In the genomic region with DNA sequence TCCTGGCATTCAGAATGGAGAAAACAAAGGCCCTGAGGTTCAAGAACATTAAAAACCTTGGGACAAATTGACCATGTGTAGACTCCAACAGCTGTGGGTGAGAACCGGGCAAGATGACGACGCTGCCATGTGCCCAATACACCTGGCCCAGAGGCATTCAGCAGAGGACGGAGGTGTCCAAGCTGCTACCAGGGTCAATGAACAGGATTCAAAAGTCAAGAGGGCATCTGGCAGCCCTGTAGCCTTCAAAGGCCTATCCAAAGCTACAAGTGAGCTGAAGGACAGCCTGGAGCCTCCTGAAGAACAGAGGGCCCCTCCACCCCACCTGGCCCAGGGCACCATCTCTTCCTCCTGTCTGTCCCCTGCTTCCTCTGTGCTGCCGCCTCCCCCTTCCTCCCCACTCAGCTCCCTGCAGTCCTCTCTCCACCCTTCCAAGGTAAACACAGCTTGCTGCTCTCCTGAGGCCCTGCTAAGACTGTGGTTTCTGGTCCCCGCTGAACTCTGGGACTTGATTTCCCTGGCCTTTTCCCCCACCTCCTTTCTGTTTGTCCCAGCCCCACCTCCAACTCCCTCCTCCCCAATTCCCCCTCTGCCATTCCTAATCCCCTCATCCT, we compare ENCODE assay signal across 24 cellular contexts. TPM values are rescaled to one million over a fixed set of nuclear protein-coding genes. Genes with fewer than 3 reads are reported as not detected.
DNase-seq lines count a peak whose midpoint lies in the region; ATAC-seq, FAIRE-seq and TF ChIP-seq lines count a peak whose summit lies in the region.
"Had no signal": no experiment of that assay in that cellular context is flagged by ENCODE, and none has a peak within 500 bp of the region (broad histone marks: within the 10 kb centered on the region; RNA-seq: fewer than 3 reads in every experiment).

No MANE protein-coding gene starts in this region.

- H3K9me3 Mint-ChIP-seq in WTC11 = 0 out of 2 replicates have a peak, but pooled peaks cover 8% of the 10 kb centered on the region
- H3K9me3 Mint-ChIP-seq: activated T-cell treated with anti-CD3 and anti-CD28 coated beads, Interleukin-2, amount 50 U/mL, for 24 hours; type B pancreatic cell had no signal

- no peaks in the 10 kb centered on the region for H3K4me1 Mint-ChIP-seq in WTC11
- H3K4me1 Mint-ChIP-seq: T-helper 17 cell had no signal

- TF ChIP-seq RAD21 in HepG2 (CRISPR knock-in tag; IDR thresholded peaks at IDR 0.05) = no peak

- TF ChIP-seq POLR2A in HepG2 (IDR thresholded peaks at IDR 0.05; ENCODE audit: insufficient read depth in 1 of 2, low read depth in 2 of 2, low read length in 2 of 2) = no peak

- H3K9me3 ChIP-seq in HepG2 (ENCODE audit: low read length) (no peaks in the 10 kb centered on the region), WERI-Rb-1 (ENCODE audit: severe bottlenecking) (peaks cover 6% of the 10 kb centered on the region), psoas muscle (no peaks in the 10 kb centered on the region)
- H3K9me3 ChIP-seq: adrenal gland, breast epithelium, SK-N-SH had no signal

- no peaks in the 10 kb centered on the region for H3K79me2 ChIP-seq in HepG2 (ENCODE audit: insufficient read depth, low read length)

- no peaks in the 10 kb centered on the region for H4K20me1 ChIP-seq in HepG2 (ENCODE audit: insufficient read depth, low read length)

- no peak overlapping the region for H3K4me3 Mint-ChIP-seq in WTC11
- H3K4me3 Mint-ChIP-seq: activated T-cell treated with anti-CD3 and anti-CD28 coated beads, Interleukin-2, amount 50 U/mL, for 24 hours; T-helper 17 cell; type B pancreatic cell had no signal

- CTCF ChIA-PET in HepG2 (lab: Yijun Ruan, JAX; ENCODE audit: low intra/inter-chr PET ratio, low total read pairs) = no interaction called here
- CTCF ChIA-PET in WTC11 (lab: Charles Lee) = no interaction called here

- H3K4me2 ChIP-seq in HepG2 (ENCODE audit: low read depth, low read length) = peak overlapping the region; percentile 35; the same call in 1 of the 2 replicates
- H3K4me2 ChIP-seq: SK-N-SH had no signal

- H3K4me3 ChIP-seq in HepG2 (replicated peaks in 1 of 3; ENCODE audit: insufficient read depth in 1 of 3, low read depth in 2 of 3, low read length in 3 of 3) (no peak overlapping the region), WERI-Rb-1 (ENCODE audit: low read depth, low read length) (no peak overlapping the region), psoas muscle (no peak overlapping the region)
- H3K4me3 ChIP-seq: adrenal gland, breast epithelium, coronary artery, skin epidermis had no signal

- TF ChIP-seq EP300 in HepG2 (IDR thresholded peaks at IDR 0.05; ENCODE audit: low read depth in 2 of 2, low read length in 2 of 2) = no peak
- no peak for TF ChIP-seq EP300 in HepG2 (CRISPR knock-in tag; IDR thresholded peaks at IDR 0.05; ENCODE audit: borderline replicate concordance)

- no peaks in the 10 kb centered on the region for H3K36me3 Mint-ChIP-seq in WTC11
- H3K36me3 Mint-ChIP-seq: type B pancreatic cell had no signal

- no peak overlapping the region for H3K27ac Mint-ChIP-seq in WTC11
- H3K27ac Mint-ChIP-seq: activated T-cell treated with anti-CD3 and anti-CD28 coated beads, Interleukin-2, amount 50 U/mL, for 24 hours; T-helper 17 cell; type B pancreatic cell had no signal

- ATAC-seq in HepG2 (peak; percentile 65), WTC11 (no peak), GM21737 (IDR thresholded peaks at IDR 0.05; ENCODE audit: unreplicated experiment) (no peak), psoas muscle (no peak)
- ATAC-seq: HCT116, T-helper 17 cell had no signal

- WGBS in HepG2 (ENCODE audit: low lambda C conversion rate) = 39% methylated on average over 6 of the region's 6 CpGs
- 85 to 89% (median 88%) methylated on average over 6 of the region's 6 CpGs for WGBS in psoas muscle, 3 donors

- DNase-seq in NCI-H2196 (lab: John Stamatoyannopoulos, UW; ENCODE audit: unreplicated experiment) (peak; percentile 22), NCI-H2196 treated with DMSO at 0.1 percent for 48 hours (lab: John Stamatoyannopoulos, UW; ENCODE audit: unreplicated experiment) (no peak), NCI-H774 (lab: John Stamatoyannopoulos, UW) (peak; percentile 9), HepG2 (ENCODE audit: low spot score) (no peak), WTC11 (ENCODE audit: low spot score) (no peak), WERI-Rb-1 (no peak), psoas muscle (no peak)
- DNase-seq: activated CD4-positive, alpha-beta T cell treated with anti-CD3 and anti-CD28 coated beads for 48 hours; activated naive CD4-positive, alpha-beta T cell treated with Interleukin-2 at 50 U/mL for 16 hours; activated T-cell treated with anti-CD3 and anti-CD28 coated beads, Interleukin-2, amount 50 U/mL, for 24 hours; adrenal gland; NCI-H1048; NCI-H2171 treated with DMSO at 0.1 percent for 48 hours; SK-N-SH; stimulated activated CD4-positive, alpha-beta T cell treated with anti-CD3 and anti-CD28 coated beads, Interleukin-2, amount 100 ng/mL, for 24 hours; T-helper 17 cell had no signal

- TF ChIP-seq CTCF in HepG2 (CRISPR knock-in tag; IDR thresholded peaks at IDR 0.05) (no peak), WTC11 (IDR thresholded peaks at IDR 0.05) (no peak), WERI-Rb-1 (IDR thresholded peaks at IDR 0.05; ENCODE audit: low read depth, low read length) (no peak), psoas muscle (IDR thresholded peaks at IDR 0.05) (no peak)

- POLR2A ChIA-PET in HepG2 (lab: Yijun Ruan, JAX) = no interaction called here
- POLR2A ChIA-PET in WTC11 (lab: Charles Lee) = no interaction called here

- H3K27me3 Mint-ChIP-seq in WTC11 (ENCODE audit: low read depth) = peaks cover 10% of the 10 kb centered on the region
- H3K27me3 Mint-ChIP-seq: activated T-cell treated with anti-CD3 and anti-CD28 coated beads, Interleukin-2, amount 50 U/mL, for 24 hours; T-helper 17 cell; type B pancreatic cell had no signal

- H3K27me3 ChIP-seq in HepG2 (ENCODE audit: control insufficient read depth in 1 of 2, insufficient read depth in 2 of 2, low read length in 2 of 2) = peaks cover 0 to 13% of the 10 kb centered on the region in 2 experiments; a peak in 2 of 5 replicates
- no peaks in the 10 kb centered on the region for H3K27me3 ChIP-seq in WERI-Rb-1 (ENCODE audit: insufficient read depth, low read depth, severe bottlenecking)
- no peaks in the 10 kb centered on the region for H3K27me3 ChIP-seq in psoas muscle (ENCODE audit: insufficient read depth in 3 of 3, low read length in 2 of 3)
- H3K27me3 ChIP-seq: adrenal gland, breast epithelium had no signal

- peaks cover 43% of the 10 kb centered on the region for H3K4me1 ChIP-seq in HepG2 (ENCODE audit: insufficient read depth, low read length)
- no peaks in the 10 kb centered on the region for H3K4me1 ChIP-seq in psoas muscle
- H3K4me1 ChIP-seq: adrenal gland, breast epithelium had no signal

- H3K9ac ChIP-seq in HepG2 (ENCODE audit: insufficient read depth, low read depth, low read length) = no peak overlapping the region
- H3K9ac ChIP-seq: SK-N-SH had no signal

- H2AFZ ChIP-seq in HepG2 (ENCODE audit: low read length) = no peak overlapping the region

- H3K36me3 ChIP-seq in HepG2 (replicated peaks in 1 of 2; ENCODE audit: control insufficient read depth in 1 of 2, insufficient read depth in 2 of 2, low read length in 2 of 2) (no peaks in the 10 kb centered on the region), WERI-Rb-1 (no peaks in the 10 kb centered on the region), psoas muscle (ENCODE audit: insufficient read depth in 1 of 2, low read depth in 1 of 2) (no peaks in the 10 kb centered on the region)
- H3K36me3 ChIP-seq: adrenal gland, breast epithelium had no signal

- no peak for FAIRE-seq in HepG2 (lab: Jason Lieb, UNC)
- FAIRE-seq: islet of Langerhans had no signal

- no TSS peak for BruUV-seq in HepG2 (replicated peaks; lab: Mats Ljungman, UMichigan)

- H3K27ac ChIP-seq in HepG2 (ENCODE audit: extremely low read length, insufficient read depth, low read length) (no peak overlapping the region), WERI-Rb-1 (no peak overlapping the region), psoas muscle (no peak overlapping the region)
- H3K27ac ChIP-seq: adrenal gland, breast epithelium, coronary artery, RWPE1, skin epidermis had no signal

- in situ Hi-C loops in HepG2 (cut with HindIII; ENCODE audit: extremely low pct_ligation_motif_present, low pct_unique_long_range_greater_than_20kb) = no loop called here

- intact Hi-C loops in HepG2 (cut with micrococcal nuclease; ENCODE audit: unreplicated experiment) (no loop called here), psoas muscle (cut with DNase I) (no loop called here)

TF ChIP-seq in WTC11, 78 proteins besides CTCF, POLR2A, EP300 and RAD21 (continues in another document):
- TF ChIP-seq NR2C2 (CRISPR knock-in tag; IDR thresholded peaks at IDR 0.05) = no peak

RNA-seq across cellular contexts. Expression of a gene that starts 57.5 kb away (rescaled TPM):
- total RNA-seq in HepG2 (2016; rRNA removed; fragmentation: Illumina TruSeq; extraction: Trizol) = 37.5 and 52.4 TPM in 2 replicates
- 5.9 and 6.0 TPM in 2 replicates for total RNA-seq in HepG2 (2016; cell fraction: cytosol; rRNA removed; fragmentation: Illumina TruSeq; extraction: Trizol; ENCODE audit: low read depth)
- total RNA-seq in HepG2 (2016; cell fraction: insoluble cytoplasmic fraction; rRNA removed; fragmentation: Illumina TruSeq; extraction: Trizol) = 39.9 and 50.0 TPM in 2 replicates
- 15.6 and 17.9 TPM in 2 replicates for total RNA-seq in HepG2 (2016; cell fraction: membrane; rRNA removed; fragmentation: Illumina TruSeq; extraction: Trizol)
- total RNA-seq in HepG2 (2016; cell fraction: nucleus; rRNA removed; fragmentation: Illumina TruSeq; extraction: Trizol) = 19.5 and 22.8 TPM in 2 replicates
- 16.1 and 20.1 TPM in 2 replicates for polyA plus RNA-seq in HepG2 (2011; rRNA removed)
- polyA plus RNA-seq in HepG2 (2011; cell fraction: cytosol; rRNA removed) = 12.5 and 16.0 TPM in 2 replicates
- 7.8 and 11.5 TPM in 2 replicates for polyA plus RNA-seq in HepG2 (2011; cell fraction: nucleus; rRNA removed)
- 23.1 and 26.3 TPM in 2 replicates for polyA plus RNA-seq in HepG2 (2012)
- polyA plus RNA-seq in HepG2 (2016; cell fraction: cytosol; fragmentation: Illumina TruSeq; extraction: Trizol; ENCODE audit: low read depth) = 10.2 and 11.1 TPM in 2 replicates
- polyA plus RNA-seq in HepG2 (2016; cell fraction: insoluble cytoplasmic fraction; fragmentation: Illumina TruSeq; extraction: Trizol; ENCODE audit: low read depth) = 61.1 and 65.6 TPM in 2 replicates
- 16.9 and 18.1 TPM in 2 replicates for polyA plus RNA-seq in HepG2 (2016; cell fraction: membrane; fragmentation: Illumina TruSeq; extraction: Trizol; ENCODE audit: low read depth)
- polyA plus RNA-seq in HepG2 (2016; cell fraction: nucleus; fragmentation: Illumina TruSeq; extraction: Trizol; ENCODE audit: insufficient read depth, low read depth) = 34.4 and 36.9 TPM in 2 replicates
- 9.7 and 17.6 TPM in 2 replicates for polyA minus RNA-seq in HepG2 (2011; rRNA and poly(A)+ RNA removed; ENCODE audit: low replicate concordance)
- 12.7 and 20.2 TPM in 2 replicates for polyA minus RNA-seq in HepG2 (2011; cell fraction: cytosol; rRNA and poly(A)+ RNA removed)
- polyA minus RNA-seq in HepG2 (2011; cell fraction: nucleus; rRNA and poly(A)+ RNA removed) = 7.2 and 8.7 TPM in 2 replicates
- total RNA-seq in WTC11 (2021) = 44.0 to 49.5 TPM (median 47.7 TPM) in 3 replicates
- 10 to 100 TPM; 33.9 to 37.4 (median 37.0) TPM for total RNA-seq in psoas muscle
- 10 to 100 TPM; 32.6 to 35.7 (median 34.5) TPM for polyA plus RNA-seq in psoas muscle

Comparison
In these comparisons a context has a peak if more than half of its experiments do, and no peak if none do; other contexts are left out.
1. DNase-seq: peak in NCI-H2196 (single experiment) and NCI-H774 (single experiment); none in NCI-H2196 treated with DMSO at 0.1 percent for 48 hours (single experiment), HepG2 (single experiment), WTC11 (single experiment), WERI-Rb-1 (single experiment) and psoas muscle (0 of 2).